28 cellular contexts compared by ENCODE assay signal in the genomic region with DNA sequence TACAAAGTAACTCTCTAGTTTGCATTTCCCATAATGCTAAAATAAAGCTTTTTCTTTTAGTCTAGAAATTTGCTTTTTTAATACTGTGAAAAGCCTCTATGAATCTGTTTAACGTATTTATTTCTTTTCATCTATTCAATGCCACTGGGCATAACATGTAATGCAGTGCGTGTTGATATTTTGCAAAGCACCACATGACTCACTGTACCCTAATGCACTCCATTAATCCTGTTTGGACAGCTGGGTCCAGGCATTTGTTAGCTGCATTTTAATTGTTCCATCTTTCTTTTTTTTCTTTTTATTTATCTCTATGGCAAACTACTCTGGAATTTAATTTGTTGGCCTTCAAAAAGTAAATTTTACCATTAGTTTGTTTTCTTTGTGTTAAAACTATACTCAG.
DNase-seq lines count a peak whose midpoint lies in the region; ATAC-seq, FAIRE-seq and TF ChIP-seq lines count a peak whose summit lies in the region.
"Had no signal": no experiment of that assay in that cellular context is flagged by ENCODE, and none has a peak within 500 bp of the region (broad histone marks: within the 10 kb centered on the region; RNA-seq: fewer than 3 reads in every experiment).

No MANE protein-coding gene starts in this region.

- no peaks in the 10 kb centered on the region for H3K9me3 ChIP-seq in SK-N-SH
- H3K9me3 ChIP-seq: A549, Caco-2, left lung, suprapubic skin had no signal

- peak; percentile 93 for DNase-seq in LHCN-M2 (ENCODE audit: low read depth)
- peak; percentile 50 for DNase-seq in SK-N-SH
- DNase-seq in fibroblast of the conjunctiva (ENCODE audit: low read depth) = peak; percentile 16
- DNase-seq in CD14-positive monocyte (ENCODE audit: low spot score) = no peak
- DNase-seq in left ventricle myocardium superior = no peak
- no peak for DNase-seq in NCI-H1436 (lab: John Stamatoyannopoulos, UW)
- DNase-seq: activated CD4-positive, CD25-positive, alpha-beta regulatory T cell treated with anti-CD3 and anti-CD28 coated beads, Interleukin-2, amount 50 U/mL, for 72 hours; activated gamma-delta T cell treated with Interleukin-2 at 50 U/mL for 16 hours; activated T-cell treated with anti-CD3 and anti-CD28 coated beads, Interleukin-2, amount 50 U/mL, for 1 hour; Caco-2; immature natural killer cell; left lung; NCI-H187 treated with DMSO at 0.1 percent for 48 hours; NCI-H510A; nephron progenitor cell; stimulated activated CD4-positive, alpha-beta T cell treated with anti-CD3 and anti-CD28 coated beads, Interleukin-2, amount 100 ng/mL, for 24 hours had no signal

- no peak overlapping the region for H3K4me2 ChIP-seq in SK-N-SH
- H3K4me2 ChIP-seq: A549, hepatocyte had no signal

- peaks cover 19 to 24% of the 10 kb centered on the region in 2 experiments for H3K36me3 ChIP-seq in SK-N-SH (replicated peaks in 1 of 2; ENCODE audit: control insufficient read depth in 1 of 2, insufficient read depth in 2 of 2, low read length in 1 of 2)
- H3K36me3 ChIP-seq: adrenal gland had no signal

- no peak overlapping the region for H3K4me3 ChIP-seq in SK-N-SH (ENCODE audit: low read depth in 2 of 2, low read length in 1 of 2)
- H3K4me3 ChIP-seq: A549, adrenal gland, cardiac muscle cell, hepatocyte, K562, left lung, skin epidermis, suprapubic skin had no signal

- H3K27me3 Mint-ChIP-seq in CD14-positive monocyte (ENCODE audit: low read depth in 3 of 3) = no peaks in the 10 kb centered on the region
- H3K27me3 Mint-ChIP-seq: B cell had no signal

- no peaks in the 10 kb centered on the region for H3K9me3 Mint-ChIP-seq in CD14-positive monocyte
- H3K9me3 Mint-ChIP-seq: immature natural killer cell; nephron progenitor cell; stimulated activated effector memory CD8-positive, alpha-beta T cell treated with anti-CD3 and anti-CD28 coated beads, Interleukin-12 subunit alpha, Interleukin-12 subunit beta, amount 100 ng/mL, for 72 hours had no signal

- H2AFZ ChIP-seq in SK-N-SH (ENCODE audit: low read depth) = no peak overlapping the region
- H2AFZ ChIP-seq: hepatocyte had no signal

- no peak overlapping the region for H3K4me3 Mint-ChIP-seq in CD14-positive monocyte
- H3K4me3 Mint-ChIP-seq: B cell; immature natural killer cell; nephron progenitor cell; stimulated activated effector memory CD8-positive, alpha-beta T cell treated with anti-CD3 and anti-CD28 coated beads, Interleukin-12 subunit alpha, Interleukin-12 subunit beta, amount 100 ng/mL, for 72 hours had no signal

- H3K79me2 ChIP-seq in SK-N-SH (ENCODE audit: insufficient read depth) = no peaks in the 10 kb centered on the region
- H3K79me2 ChIP-seq: hepatocyte had no signal

- no peaks in the 10 kb centered on the region for H3K27me3 ChIP-seq in SK-N-SH (ENCODE audit: insufficient read depth)
- H3K27me3 ChIP-seq: adrenal gland, cardiac muscle cell, hepatocyte, left lung, suprapubic skin had no signal

- WGBS in SK-N-SH (ENCODE audit: low lambda C conversion rate) = 40% methylated on average over 2 of the region's 2 CpGs

- no peak for ATAC-seq in HG02763 (IDR thresholded peaks at IDR 0.05; ENCODE audit: unreplicated experiment)
- no peak for ATAC-seq in left ventricle myocardium superior
- ATAC-seq: A549; HCT116; K562; left lung; stimulated activated effector memory CD8-positive, alpha-beta T cell treated with anti-CD3 and anti-CD28 coated beads, Interleukin-12 subunit alpha, Interleukin-12 subunit beta, amount 100 ng/mL, for 72 hours had no signal

- no peak for TF ChIP-seq RAD21 in SK-N-SH (IDR thresholded peaks at IDR 0.05; ENCODE audit: low read length)

- H3K4me1 ChIP-seq in SK-N-SH (ENCODE audit: control insufficient read depth in 1 of 2, insufficient read depth in 2 of 2, low read depth in 1 of 2, low read length in 1 of 2) = peaks cover 0 to 17% of the 10 kb centered on the region in 2 experiments; a peak in 2 of 4 replicates
- H3K4me1 ChIP-seq: A549, Caco-2, suprapubic skin had no signal

- POLR2A ChIA-PET in SK-N-SH (lab: Yijun Ruan, JAX) = no interaction called here

- peak in 1 of 2 experiments; percentile 58; a peak in 2 of 4 replicates for TF ChIP-seq EP300 in SK-N-SH (IDR thresholded peaks at IDR 0.05; ENCODE audit: borderline replicate concordance in 1 of 2, low read depth in 1 of 2, low read length in 1 of 2)

- H3K4me1 Mint-ChIP-seq in CD14-positive monocyte = peaks cover 7% of the 10 kb centered on the region
- H3K4me1 Mint-ChIP-seq: B cell, immature natural killer cell, nephron progenitor cell had no signal

- H4K20me1 ChIP-seq in SK-N-SH (ENCODE audit: insufficient read depth) = no peaks in the 10 kb centered on the region

- no peak overlapping the region for H3K27ac Mint-ChIP-seq in CD14-positive monocyte
- H3K27ac Mint-ChIP-seq: B cell; immature natural killer cell; nephron progenitor cell; stimulated activated effector memory CD8-positive, alpha-beta T cell treated with anti-CD3 and anti-CD28 coated beads, Interleukin-12 subunit alpha, Interleukin-12 subunit beta, amount 100 ng/mL, for 72 hours had no signal

- H3K9me2 ChIP-seq in SK-N-SH = no peaks in the 10 kb centered on the region

- FAIRE-seq in A204.1 (lab: Jason Lieb, UNC) = peak; percentile 3
- FAIRE-seq: A549, K562 had no signal

- TF ChIP-seq CTCF in SK-N-SH (IDR thresholded peaks at IDR 0.05) = no peak
- TF ChIP-seq CTCF in CD14-positive monocyte (IDR thresholded peaks at IDR 0.05) = no peak

- H3K9ac ChIP-seq in SK-N-SH = no peak overlapping the region

- H3K27ac ChIP-seq in SK-N-SH (ENCODE audit: low read depth in 2 of 2, low read length in 1 of 2) = peak overlapping the region in 1 of 2 experiments; percentile 88; a peak in 2 of 4 replicates
- H3K27ac ChIP-seq: A549, adrenal gland, cardiac muscle cell, hepatocyte, left lung, skin epidermis, suprapubic skin had no signal

- H3F3A ChIP-seq in SK-N-SH (replicated peaks; ENCODE audit: insufficient read depth) = no peaks in the 10 kb centered on the region

- CTCF ChIA-PET in SK-N-SH (lab: Yijun Ruan, JAX) = interaction anchor here (0.9 to 1.5 kb wide), 8 partner anchors 12 to 91 kb away, joined by 3 to 7 read pairs (median 3); no protein-coding TSS in a partner anchor

- intact Hi-C loops in CD14-positive monocyte (cut with micrococcal nuclease) = no loop called here
- intact Hi-C loops in left ventricle myocardium superior (cut with micrococcal nuclease) = no loop called here

- H3K36me3 Mint-ChIP-seq in CD14-positive monocyte = peaks cover 30% of the 10 kb centered on the region in 2 donors

TF ChIP-seq in SK-N-SH, 30 proteins besides CTCF, POLR2A, EP300 and RAD21:
- TF ChIP-seq RCOR1 (IDR thresholded peaks at IDR 0.05; ENCODE audit: low read length) = 0 out of 2 replicates have a peak, but pooled peaks have one; percentile 35
- peak; percentile 8 for TF ChIP-seq CHD2 (IDR thresholded peaks at IDR 0.05; ENCODE audit: low read length, partially characterized antibody)
- TF ChIP-seq RFX5 (IDR thresholded peaks at IDR 0.05; ENCODE audit: low read length) = peak; percentile 71
- TF ChIP-seq TCF12 (IDR thresholded peaks at IDR 0.05) = peak; percentile 53
- no peak for TF ChIP-seq NFIC (IDR thresholded peaks at IDR 0.05; ENCODE audit: borderline replicate concordance)
- TF ChIP-seq MXI1 (IDR thresholded peaks at IDR 0.05; ENCODE audit: low read depth, low read length) = peak; percentile 68; the same call in 1 of the 2 replicates
- no peak for TF ChIP-seq IRF3 (IDR thresholded peaks at IDR 0.05; ENCODE audit: low read depth, low read length)
- TF ChIP-seq, protein P1, sequence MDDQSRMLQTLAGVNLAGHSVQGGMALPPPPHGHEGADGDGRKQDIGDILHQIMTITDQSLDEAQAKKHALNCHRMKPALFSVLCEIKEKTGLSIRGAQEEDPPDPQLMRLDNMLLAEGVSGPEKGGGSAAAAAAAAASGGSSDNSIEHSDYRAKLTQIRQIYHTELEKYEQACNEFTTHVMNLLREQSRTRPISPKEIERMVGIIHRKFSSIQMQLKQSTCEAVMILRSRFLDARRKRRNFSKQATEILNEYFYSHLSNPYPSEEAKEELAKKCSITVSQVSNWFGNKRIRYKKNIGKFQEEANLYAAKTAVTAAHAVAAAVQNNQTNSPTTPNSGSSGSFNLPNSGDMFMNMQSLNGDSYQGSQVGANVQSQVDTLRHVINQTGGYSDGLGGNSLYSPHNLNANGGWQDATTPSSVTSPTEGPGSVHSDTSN (IDR thresholded peaks at IDR 0.05) = peak; percentile 60
TF ChIP-seq in SK-N-SH: peak in this region for 6.

Comparison
In these comparisons a context has a peak if more than half of its experiments do, and no peak if none do; other contexts are left out.
1. DNase-seq: peak in LHCN-M2 (single experiment), SK-N-SH (single experiment) and fibroblast of the conjunctiva (single experiment); none in CD14-positive monocyte (single experiment), left ventricle myocardium superior (single experiment) and NCI-H1436 (single experiment).